In the genomic region with DNA sequence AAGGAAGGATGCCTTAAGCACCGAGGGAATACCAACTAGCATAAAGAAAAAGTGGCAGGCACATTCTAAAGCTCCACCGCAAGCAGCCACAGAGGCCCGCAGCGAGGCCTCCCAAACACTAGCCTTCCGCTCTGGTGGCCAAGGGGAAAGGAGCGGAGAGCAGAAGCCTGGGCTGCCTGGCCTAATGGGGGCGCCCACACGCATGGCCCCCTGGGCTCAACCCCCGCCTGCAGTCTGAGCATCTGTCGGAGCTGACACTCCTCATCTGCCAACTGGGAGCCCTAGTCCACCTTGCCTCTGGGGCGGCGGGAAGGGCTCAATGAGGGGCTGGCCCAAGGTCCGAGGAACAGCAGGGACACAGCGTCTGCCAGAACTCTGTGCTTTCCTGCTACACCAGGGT, we compare ENCODE assay signal across 16 cellular contexts. TPM values are rescaled to one million over a fixed set of nuclear protein-coding genes. Genes with fewer than 3 reads are reported as not detected.
DNase-seq lines count a peak whose midpoint lies in the region; ATAC-seq and TF ChIP-seq lines count a peak whose summit lies in the region.
"Had no signal": no experiment of that assay in that cellular context is flagged by ENCODE, and none has a peak within 500 bp of the region (broad histone marks: within the 10 kb centered on the region; RNA-seq: fewer than 3 reads in every experiment).

No MANE protein-coding gene starts in this region.

- H3K27me3 ChIP-seq in right atrium auricular region (no peaks in the 10 kb centered on the region), SJCRH30 (no peaks in the 10 kb centered on the region), transverse colon (no peaks in the 10 kb centered on the region)
- H3K27me3 ChIP-seq: Peyer's patch had no signal

- H3K9me3 ChIP-seq in right atrium auricular region (no peaks in the 10 kb centered on the region), SJCRH30 (replicated peaks) (no peaks in the 10 kb centered on the region), transverse colon (no peaks in the 10 kb centered on the region)
- H3K9me3 ChIP-seq: SK-N-SH had no signal

- in situ Hi-C loops in transverse colon (cut with MboI; ENCODE audit: low pct_ligation_motif_present in 1 of 4, low pct_unique_long_range_greater_than_20kb in 1 of 4, low sequenced_read_pairs in 3 of 4): no loop called here

- WGBS in transverse colon (ENCODE audit: low coverage in 1 of 2), 2 donors: 84 to 88% methylated on average over 5 to 14 of the region's 14 CpGs

- DNase-seq in left ventricle myocardium superior (peak; percentile 18), right atrium auricular region (ENCODE audit: low spot score) (no peak), SJCRH30 (peak; percentile 57 to 73), iPS-NIHi11 (ENCODE audit: low spot score) (peak; percentile 79), transverse colon (no peak), retina (no peak), NOMO-1 treated with DMSO at 0.1 percent for 48 hours (lab: John Stamatoyannopoulos, UW; ENCODE audit: unreplicated experiment) (no peak), NCI-H1105 (lab: John Stamatoyannopoulos, UW) (no peak)
- DNase-seq: HCEC 1CT, MV-4-11, NCI-H1417 treated with DMSO at 0.1 percent for 48 hours, NCI-H2029 treated with DMSO at 0.1 percent for 48 hours, NCI-H2171 treated with DMSO at 0.1 percent for 48 hours, Peyer's patch, SK-N-SH had no signal

- TF ChIP-seq CTCF in right atrium auricular region (IDR thresholded peaks at IDR 0.05): no peak
- TF ChIP-seq CTCF in transverse colon (IDR thresholded peaks at IDR 0.05): no peak

- H3K4me1 ChIP-seq in right atrium auricular region (no peaks in the 10 kb centered on the region), SJCRH30 (peaks cover 28% of the 10 kb centered on the region), transverse colon (no peaks in the 10 kb centered on the region)
- H3K4me1 ChIP-seq: Peyer's patch had no signal

- H3K4me3 ChIP-seq in right atrium auricular region: no peak overlapping the region
- H3K4me3 ChIP-seq in SJCRH30: peak overlapping the region; percentile 27
- H3K4me3 ChIP-seq in transverse colon: no peak overlapping the region
- H3K4me3 ChIP-seq: Peyer's patch had no signal

- TF ChIP-seq EP300 in transverse colon (IDR thresholded peaks at IDR 0.05; ENCODE audit: low read depth): no peak

- no peak for ATAC-seq in left ventricle myocardium superior

- no peak for TF ChIP-seq POLR2A in transverse colon (IDR thresholded peaks at IDR 0.05)

- intact Hi-C loops in left ventricle myocardium superior (cut with micrococcal nuclease): no loop called here
- intact Hi-C loops in transverse colon (cut with DNase I; ENCODE audit: low total_unique reads): no loop called here

- no peak overlapping the region for H3K27ac ChIP-seq in right atrium auricular region
- H3K27ac ChIP-seq in SJCRH30: no peak overlapping the region
- H3K27ac ChIP-seq in transverse colon: no peak overlapping the region
- H3K27ac ChIP-seq: C4-2B, Peyer's patch had no signal

- H3K36me3 ChIP-seq in right atrium auricular region (no peaks in the 10 kb centered on the region), SJCRH30 (no peaks in the 10 kb centered on the region), transverse colon (no peaks in the 10 kb centered on the region)
- H3K36me3 ChIP-seq: Peyer's patch had no signal

RNA-seq across cellular contexts. Expression of a gene that starts 50.1 kb away (rescaled TPM):
- total RNA-seq in left ventricle myocardium superior: 15.2 TPM
- total RNA-seq in right atrium auricular region: 1 to 10 TPM; 1.6 to 6.8 TPM
- total RNA-seq in SJCRH30 (2014; rRNA removed; shearing (Covaris generic)): 26.8 and 27.5 TPM in 2 replicates
- 10 to 100 TPM in 2 of 4 donors, 1 to 10 TPM in 2; 2.4 to 14.6 (median 9.9) TPM for total RNA-seq in transverse colon

Comparison
In these comparisons a context has a peak if more than half of its experiments do, and no peak if none do; other contexts are left out.
1. DNase-seq: peak in left ventricle myocardium superior (single experiment), SJCRH30 (2 of 2) and iPS-NIHi11 (single experiment); none in right atrium auricular region (single experiment), transverse colon (single experiment), retina (single experiment), NOMO-1 treated with DMSO at 0.1 percent for 48 hours (single experiment) and NCI-H1105 (single experiment).